1 cellular context compared by ENCODE assay signal in genomic region chr3:78507196-78507984, GRCh38.
TF ChIP-seq lines count a peak whose summit lies in the region.

No MANE protein-coding gene starts in this region.

TF ChIP-seq in WTC11, 78 proteins besides CTCF, POLR2A, EP300 and RAD21 (continued from another document):
- TF ChIP-seq ZNF532 (CRISPR knock-in tag; IDR thresholded peaks at IDR 0.05; ENCODE audit: borderline replicate concordance) (no peak), JUN (CRISPR knock-in tag; IDR thresholded peaks at IDR 0.05) (no peak), GTF2I (CRISPR knock-in tag; conservative IDR thresholded peaks at IDR 0.05) (no peak)
TF ChIP-seq in WTC11: peak in this region for 0.
